Comparison of ENCODE assay signal across 11 cellular contexts in genomic region chr1:145782166-145783099, GRCh38. TPM values are rescaled to one million over a fixed set of nuclear protein-coding genes. Genes with fewer than 3 reads are reported as not detected.
DNase-seq lines count a peak whose midpoint lies in the region; ATAC-seq and TF ChIP-seq lines count a peak whose summit lies in the region.
"Had no signal": no experiment of that assay in that cellular context is flagged by ENCODE, and none has a peak within 500 bp of the region (broad histone marks: within the 10 kb centered on the region; RNA-seq: fewer than 3 reads in every experiment).

No MANE protein-coding gene starts in this region.

- no peaks in the 10 kb centered on the region for H3K9me3 Mint-ChIP-seq in T-cell
- H3K9me3 Mint-ChIP-seq: immature natural killer cell had no signal

- TF ChIP-seq CTCF in epithelial cell of esophagus (IDR thresholded peaks at IDR 0.05; ENCODE audit: insufficient read depth, low read depth, low read length, missing control alignments) (no peak), omental fat pad (IDR thresholded peaks at IDR 0.05) (no peak)

- no peaks in the 10 kb centered on the region for H3K27me3 Mint-ChIP-seq in T-cell

- peaks cover 32% of the 10 kb centered on the region for H3K36me3 Mint-ChIP-seq in T-cell

- POLR2A ChIA-PET in T-cell (lab: Charles Lee) = no interaction called here

- no peak overlapping the region for H3K4me3 Mint-ChIP-seq in T-cell
- H3K4me3 Mint-ChIP-seq: immature natural killer cell had no signal

- no peak overlapping the region for H3K27ac Mint-ChIP-seq in T-cell

- H3K4me1 Mint-ChIP-seq in T-cell = peaks cover 21 to 30% (median 24%) of the 10 kb centered on the region in 3 donors

- DNase-seq in AG20443 (ENCODE audit: low spot score) (peak; percentile 48), NCI-H460 (ENCODE audit: extremely low read depth, low read depth) (peak; percentile 78), epithelial cell of esophagus (ENCODE audit: low read depth) (peak; percentile 94), omental fat pad (ENCODE audit: low spot score) (no peak), T-cell (no peak), 8988T (no peak)
- DNase-seq: activated CD8-positive, alpha-beta memory T cell treated with anti-CD3 and anti-CD28 coated beads, Interleukin-2, amount 50 U/mL, for 48 hours; immature natural killer cell; NCI-H510A had no signal

- ATAC-seq in omental fat pad (ENCODE audit: low FRiP score) (peak; percentile 84), HG03354 (IDR thresholded peaks at IDR 0.05; ENCODE audit: poor library complexity, severe bottlenecking, unreplicated experiment) (no peak), T-cell (replicated peaks in 1 of 4) (no peak), HG03135 (IDR thresholded peaks at IDR 0.05; ENCODE audit: unreplicated experiment) (no peak)

- CTCF ChIA-PET in T-cell (lab: Charles Lee) = interaction anchor here in 1 of 2 donors (1.0 kb wide), 1 partner anchor 45 kb away, joined by 4 read pairs; no protein-coding TSS in a partner anchor

- H3K4me3 ChIP-seq in epithelial cell of esophagus (ENCODE audit: low read length) = no peak overlapping the region

RNA-seq across cellular contexts. Expression of gene RNF115, which starts 41.5 kb away (rescaled TPM):
- total RNA-seq in NCI-H460 (2014; rRNA removed; shearing (Covaris generic)) = 11.3 and 13.5 TPM in 2 replicates
- polyA plus RNA-seq in NCI-H460 (2014; cell fraction: nucleus; rRNA removed) = 12.6 and 15.5 TPM in 2 replicates
- total RNA-seq in omental fat pad (10 to 100 TPM; 12.3 to 41.3 (median 14.3) TPM), T-cell (10 to 100 TPM; 12.0 to 17.5 (median 13.4) TPM)

RNA-seq across cellular contexts. Expression of gene POLR3C, which starts 41.6 kb away (rescaled TPM):
- 44.1 and 45.7 TPM in 2 replicates for total RNA-seq in NCI-H460 (2014; rRNA removed; shearing (Covaris generic))
- 24.2 and 30.3 TPM in 2 replicates for polyA plus RNA-seq in NCI-H460 (2014; cell fraction: nucleus; rRNA removed)
- 10 to 100 TPM; 32.1 to 38.3 (median 34.1) TPM for total RNA-seq in omental fat pad
- 10 to 100 TPM; 24.5 to 42.0 (median 38.2) TPM for total RNA-seq in T-cell

Comparison
In these comparisons a context has a peak if more than half of its experiments do, and no peak if none do; other contexts are left out.
1. DNase-seq: peak in AG20443 (single experiment), NCI-H460 (single experiment) and epithelial cell of esophagus (single experiment); none in omental fat pad (single experiment), T-cell (0 of 34) and 8988T (single experiment).